11 cellular contexts compared by ENCODE assay signal in genomic region chr21:39660596-39660995, GRCh38. TPM values are rescaled to one million over a fixed set of nuclear protein-coding genes. Genes with fewer than 3 reads are reported as not detected.
DNase-seq lines count a peak whose midpoint lies in the region; ATAC-seq and TF ChIP-seq lines count a peak whose summit lies in the region.
"Had no signal": no experiment of that assay in that cellular context is flagged by ENCODE, and none has a peak within 500 bp of the region (broad histone marks: within the 10 kb centered on the region; RNA-seq: fewer than 3 reads in every experiment).

No MANE protein-coding gene starts in this region.

- H3K4me3 Mint-ChIP-seq in activated CD4-positive, alpha-beta T cell treated with anti-CD3 and anti-CD28 coated beads, Interleukin-2, amount 10 ng/mL, durations not matched to agents 7 days and 5 days, result no peak overlapping the region
- no peak overlapping the region for H3K4me3 Mint-ChIP-seq in activated T-helper 17 cell treated with anti-CD3 and anti-CD28 coated beads, Interleukin-2, amount 50 U/mL, for 72 hours

- peaks cover 8 to 36% (median 17%) of the 10 kb centered on the region in 4 donors for H3K4me1 ChIP-seq in transverse colon
- H3K4me1 ChIP-seq: psoas muscle had no signal

- H3K36me3 Mint-ChIP-seq in activated CD4-positive, alpha-beta T cell treated with anti-CD3 and anti-CD28 coated beads, Interleukin-2, amount 10 ng/mL, durations not matched to agents 7 days and 5 days (ENCODE audit: low read depth), result no peaks in the 10 kb centered on the region
- H3K36me3 Mint-ChIP-seq in activated T-helper 17 cell treated with anti-CD3 and anti-CD28 coated beads, Interleukin-2, amount 50 U/mL, for 72 hours (ENCODE audit: low read depth), result no peaks in the 10 kb centered on the region

- TF ChIP-seq EP300 in transverse colon (IDR thresholded peaks at IDR 0.05; ENCODE audit: low read depth), result no peak

- CTCF ChIA-PET in activated CD4-positive, alpha-beta T cell treated with anti-CD3 and anti-CD28 coated beads, Interleukin-2, amount 10 ng/mL, durations not matched to agents 7 days and 5 days (lab: Charles Lee), result no interaction called here

- WGBS in transverse colon (ENCODE audit: low coverage in 1 of 2), 2 donors, result 19 to 20% methylated on average over 5 to 11 of the region's 11 CpGs

- no peaks in the 10 kb centered on the region for H3K9me3 ChIP-seq in transverse colon
- H3K9me3 ChIP-seq: psoas muscle had no signal

- no peak for TF ChIP-seq POLR2A in transverse colon (IDR thresholded peaks at IDR 0.05)

- H3K36me3 ChIP-seq in transverse colon, result no peaks in the 10 kb centered on the region

- H3K4me3 ChIP-seq in transverse colon, result peak overlapping the region in 1 of 4 donors; percentile 17
- H3K4me3 ChIP-seq: psoas muscle had no signal

- H3K27me3 ChIP-seq in transverse colon, result no peaks in the 10 kb centered on the region

- in situ Hi-C loops in transverse colon (cut with MboI; ENCODE audit: low pct_ligation_motif_present in 1 of 4, low pct_unique_long_range_greater_than_20kb in 1 of 4, low sequenced_read_pairs in 3 of 4), result no loop called here

- POLR2A ChIA-PET in activated CD4-positive, alpha-beta T cell treated with anti-CD3 and anti-CD28 coated beads, Interleukin-2, amount 10 ng/mL, durations not matched to agents 7 days and 5 days (lab: Charles Lee), result no interaction called here

- H3K27ac ChIP-seq in transverse colon, result peak overlapping the region; percentile 63 to 71 (median 67)
- H3K27ac ChIP-seq: 22Rv1, psoas muscle had no signal

- intact Hi-C loops in transverse colon (cut with DNase I; ENCODE audit: low total_unique reads), result no loop called here

- ATAC-seq in activated T-helper 17 cell treated with anti-CD3 and anti-CD28 coated beads, Interleukin-2, amount 50 U/mL, for 72 hours (replicated peaks), result no peak

- no peaks in the 10 kb centered on the region for H3K9me3 Mint-ChIP-seq in activated CD4-positive, alpha-beta T cell treated with anti-CD3 and anti-CD28 coated beads, Interleukin-2, amount 10 ng/mL, durations not matched to agents 7 days and 5 days
- peaks cover 3% of the 10 kb centered on the region for H3K9me3 Mint-ChIP-seq in activated T-helper 17 cell treated with anti-CD3 and anti-CD28 coated beads, Interleukin-2, amount 50 U/mL, for 72 hours

- TF ChIP-seq CTCF in transverse colon (IDR thresholded peaks at IDR 0.05), result no peak

- H3K27me3 Mint-ChIP-seq in activated CD4-positive, alpha-beta T cell treated with anti-CD3 and anti-CD28 coated beads, Interleukin-2, amount 10 ng/mL, durations not matched to agents 7 days and 5 days, result peaks cover 6% of the 10 kb centered on the region
- H3K27me3 Mint-ChIP-seq in activated T-helper 17 cell treated with anti-CD3 and anti-CD28 coated beads, Interleukin-2, amount 50 U/mL, for 72 hours, result peaks cover 9% of the 10 kb centered on the region

- no peak overlapping the region for H3K27ac Mint-ChIP-seq in activated CD4-positive, alpha-beta T cell treated with anti-CD3 and anti-CD28 coated beads, Interleukin-2, amount 10 ng/mL, durations not matched to agents 7 days and 5 days
- no peak overlapping the region for H3K27ac Mint-ChIP-seq in activated T-helper 17 cell treated with anti-CD3 and anti-CD28 coated beads, Interleukin-2, amount 50 U/mL, for 72 hours

- H3K4me1 Mint-ChIP-seq in activated CD4-positive, alpha-beta T cell treated with anti-CD3 and anti-CD28 coated beads, Interleukin-2, amount 10 ng/mL, durations not matched to agents 7 days and 5 days, result no peaks in the 10 kb centered on the region
- H3K4me1 Mint-ChIP-seq in activated T-helper 17 cell treated with anti-CD3 and anti-CD28 coated beads, Interleukin-2, amount 50 U/mL, for 72 hours, result no peaks in the 10 kb centered on the region

- DNase-seq in NCI-H1092 (lab: John Stamatoyannopoulos, UW) (peak; percentile 51), NCI-H1092 treated with DMSO at 0.1 percent for 48 hours (lab: John Stamatoyannopoulos, UW) (no peak), astrocyte of the hippocampus (ENCODE audit: low read depth, low spot score) (peak; percentile 86), iPS-NIHi7 (ENCODE audit: extremely low spot score) (peak; percentile 62), transverse colon (peak; percentile 66), nucleus accumbens (lab: John Stamatoyannopoulos, UW) (no peak)
- no peak for DNase-seq in activated CD4-positive, alpha-beta T cell treated with anti-CD3 and anti-CD28 coated beads, Interleukin-2, amount 10 ng/mL, durations not matched to agents 7 days and 5 days
- DNase-seq: psoas muscle had no signal

RNA-seq across cellular contexts. Expression of gene B3GALT5, which starts 47.9 kb away (rescaled TPM):
- total RNA-seq in transverse colon, result 10 to 100 TPM; 31.4 to 81.9 (median 44.0) TPM
- total RNA-seq in activated CD4-positive, alpha-beta T cell treated with anti-CD3 and anti-CD28 coated beads, Interleukin-2, amount 10 ng/mL, durations not matched to agents 7 days and 5 days, result not detected
- total RNA-seq in activated T-helper 17 cell treated with anti-CD3 and anti-CD28 coated beads, Interleukin-2, amount 50 U/mL, for 72 hours, result under 1 TPM in 1 of 2 donors, not detected in 1; 0.03 TPM
- total RNA-seq: dermis microvascular lymphatic vessel endothelial cell had no signal

Comparison
In these comparisons a context has a peak if more than half of its experiments do, and no peak if none do; other contexts are left out.
1. DNase-seq: peak in NCI-H1092 (single experiment), astrocyte of the hippocampus (single experiment), iPS-NIHi7 (single experiment) and transverse colon (single experiment); none in NCI-H1092 treated with DMSO at 0.1 percent for 48 hours (single experiment), activated CD4-positive, alpha-beta T cell treated with anti-CD3 and anti-CD28 coated beads, Interleukin-2, amount 10 ng/mL, durations not matched to agents 7 days and 5 days (single experiment) and nucleus accumbens (0 of 56).
2. RNA of gene B3GALT5, which starts 47.9 kb away (total RNA-seq): 31.4 to 81.9 TPM in transverse colon; 0.03 TPM in activated T-helper 17 cell treated with anti-CD3 and anti-CD28 coated beads, Interleukin-2, amount 50 U/mL, for 72 hours and not detected in activated CD4-positive, alpha-beta T cell treated with anti-CD3 and anti-CD28 coated beads, Interleukin-2, amount 10 ng/mL, durations not matched to agents 7 days and 5 days; every median in the first group is over 10 times any median in the second.